In genomic region chr1:42937141-42937696, GRCh38 we compare ENCODE assay signal across 1 cellular context.
TF ChIP-seq lines count a peak whose summit lies in the region.

No MANE protein-coding gene starts in this region.

TF ChIP-seq in K562, 482 proteins besides CTCF, POLR2A, EP300 and RAD21 (continued from another document and continues in another):
- TF ChIP-seq IRF9 (tag; IDR thresholded peaks at IDR 0.05) = 0 out of 2 replicates have a peak, but pooled peaks have one; percentile 75
- 0 out of 2 replicates have a peak, but pooled peaks have one; percentile 3 for TF ChIP-seq PTRF (tag; IDR thresholded peaks at IDR 0.05)
- TF ChIP-seq ZNF609 (CRISPR knock-in tag; IDR thresholded peaks at IDR 0.05; ENCODE audit: borderline replicate concordance) = no peak
- no peak for TF ChIP-seq GATAD2B (IDR thresholded peaks at IDR 0.05; ENCODE audit: borderline replicate concordance)
- TF ChIP-seq TRIM24 (IDR thresholded peaks at IDR 0.05) = 0 out of 4 replicates have a peak, but pooled peaks of 1 of the 2 experiments have one; percentile 9
- TF ChIP-seq BDP1 (IDR thresholded peaks at IDR 0.05; ENCODE audit: insufficient read depth, insufficient read length) = no peak
- TF ChIP-seq IRF1 (CRISPR knock-in tag; IDR thresholded peaks at IDR 0.05; ENCODE audit: borderline replicate concordance) = no peak
- TF ChIP-seq ZNF347 (CRISPR knock-in tag; IDR thresholded peaks at IDR 0.05; ENCODE audit: low read depth) = no peak
- no peak for TF ChIP-seq RNF2 (IDR thresholded peaks at IDR 0.05)
- no peak for TF ChIP-seq SMAD1 (IDR thresholded peaks at IDR 0.05; ENCODE audit: low read depth, low read length, partially characterized antibody)
- TF ChIP-seq ZNF511 (CRISPR knock-in tag; IDR thresholded peaks at IDR 0.05) = 0 out of 2 replicates have a peak, but pooled peaks have one; percentile 46
- TF ChIP-seq HOMEZ (CRISPR knock-in tag; IDR thresholded peaks at IDR 0.05) = no peak
- TF ChIP-seq USF1 (CRISPR knock-in tag; IDR thresholded peaks at IDR 0.05) = 0 out of 2 replicates have a peak, but pooled peaks have one; percentile 32
- TF ChIP-seq ZBTB17 (CRISPR knock-in tag; IDR thresholded peaks at IDR 0.05) = peak; percentile 18; the same call in 1 of the 2 replicates
- TF ChIP-seq CEBPB (tag; IDR thresholded peaks at IDR 0.05) = peak; percentile 99
- no peak for TF ChIP-seq ELF2 (CRISPR knock-in tag; IDR thresholded peaks at IDR 0.05)
- no peak for TF ChIP-seq KDM5B (IDR thresholded peaks at IDR 0.05; ENCODE audit: insufficient replicate concordance, low read depth, low read length)
- no peak for TF ChIP-seq PRMT5 (CRISPR knock-in tag; IDR thresholded peaks at IDR 0.05)
- TF ChIP-seq MXI1 (IDR thresholded peaks at IDR 0.05; ENCODE audit: low read depth, low read length) = no peak
- TF ChIP-seq SRSF1 (IDR thresholded peaks at IDR 0.05; ENCODE audit: low read depth, low read length) = no peak
- TF ChIP-seq CREB5 (CRISPR knock-in tag; IDR thresholded peaks at IDR 0.05) = no peak
- TF ChIP-seq CGGBP1 (CRISPR knock-in tag; IDR thresholded peaks at IDR 0.05) = no peak
- TF ChIP-seq SNAPC5 (CRISPR knock-in tag; IDR thresholded peaks at IDR 0.05) = no peak
- TF ChIP-seq XRCC5 (IDR thresholded peaks at IDR 0.05; ENCODE audit: low read depth, low read length) = no peak; the same call in 1 of the 2 replicates
- TF ChIP-seq NFIX (CRISPR knock-in tag; IDR thresholded peaks at IDR 0.05; ENCODE audit: low read depth) = no peak
- no peak for TF ChIP-seq ATF2 (CRISPR knock-in tag; IDR thresholded peaks at IDR 0.05)
- no peak for TF ChIP-seq HIVEP1 (CRISPR knock-in tag; IDR thresholded peaks at IDR 0.05)
- TF ChIP-seq ESRRA (IDR thresholded peaks at IDR 0.05; ENCODE audit: borderline replicate concordance, low read depth) = no peak
- TF ChIP-seq FOS (IDR thresholded peaks at IDR 0.05; ENCODE audit: extremely low read depth, insufficient read length) = no peak
- no peak for TF ChIP-seq PHB2 (IDR thresholded peaks at IDR 0.05; ENCODE audit: low read depth)
- TF ChIP-seq FOXM1 (IDR thresholded peaks at IDR 0.05; ENCODE audit: low read depth) = no peak
- no peak for TF ChIP-seq FOXM1 (CRISPR knock-in tag; IDR thresholded peaks at IDR 0.05; ENCODE audit: low read depth)
- TF ChIP-seq RCOR1 (IDR thresholded peaks at IDR 0.05; ENCODE audit: borderline replicate concordance in 1 of 2, low read depth in 2 of 2, low read length in 2 of 2) = peak in 1 of 2 experiments; percentile 44; a peak in 2 of 4 replicates
- TF ChIP-seq ATF3 (IDR thresholded peaks at IDR 0.05) = no peak
- no peak for TF ChIP-seq ATF3 (CRISPR knock-in tag; conservative IDR thresholded peaks at IDR 0.05)
- TF ChIP-seq RBBP5 (IDR thresholded peaks at IDR 0.05; ENCODE audit: borderline replicate concordance, insufficient read depth, low read length, poor library complexity, severe bottlenecking) = no peak
- TF ChIP-seq ETV1 (tag; conservative IDR thresholded peaks at IDR 0.05; ENCODE audit: low read depth) = no peak
- no peak for TF ChIP-seq PHTF2 (CRISPR knock-in tag; IDR thresholded peaks at IDR 0.05)
- TF ChIP-seq ZNF696 (CRISPR knock-in tag; conservative IDR thresholded peaks at IDR 0.05) = no peak
- TF ChIP-seq KDM1A (IDR thresholded peaks at IDR 0.05) = peak in 1 of 2 experiments; percentile 62; a peak in 2 of 4 replicates
- no peak for TF ChIP-seq ARHGAP35 (IDR thresholded peaks at IDR 0.05; ENCODE audit: partially characterized antibody)
- TF ChIP-seq ZFP91 (CRISPR knock-in tag; IDR thresholded peaks at IDR 0.05) = no peak
- peak; percentile 91 for TF ChIP-seq CEBPG (CRISPR knock-in tag; IDR thresholded peaks at IDR 0.05)
- peak; percentile 92 to 94 for TF ChIP-seq CEBPG (tag; conservative IDR thresholded peaks at IDR 0.05 in 1 of 2, IDR thresholded peaks at IDR 0.05 in 1 of 2)
- no peak for TF ChIP-seq ELF1 (tag; IDR thresholded peaks at IDR 0.05)
- no peak for TF ChIP-seq ZBTB34 (CRISPR knock-in tag; IDR thresholded peaks at IDR 0.05)
- TF ChIP-seq CCAR2 (IDR thresholded peaks at IDR 0.05; ENCODE audit: low read depth, low read length) = 0 out of 2 replicates have a peak, but pooled peaks have one; percentile 64
- no peak for TF ChIP-seq ZNF212 (CRISPR knock-in tag; IDR thresholded peaks at IDR 0.05)
- TF ChIP-seq PHF8 (IDR thresholded peaks at IDR 0.05; ENCODE audit: borderline replicate concordance, low read length) = no peak
- TF ChIP-seq NFXL1 (CRISPR knock-in tag; IDR thresholded peaks at IDR 0.05) = 0 out of 2 replicates have a peak, but pooled peaks have one; percentile 6
- TF ChIP-seq ZNF586 (CRISPR knock-in tag; conservative IDR thresholded peaks at IDR 0.05) = no peak
- TF ChIP-seq ZC3H4 (CRISPR knock-in tag; IDR thresholded peaks at IDR 0.05; ENCODE audit: borderline replicate concordance) = no peak
